26 cellular contexts compared by ENCODE assay signal in the genomic region with DNA sequence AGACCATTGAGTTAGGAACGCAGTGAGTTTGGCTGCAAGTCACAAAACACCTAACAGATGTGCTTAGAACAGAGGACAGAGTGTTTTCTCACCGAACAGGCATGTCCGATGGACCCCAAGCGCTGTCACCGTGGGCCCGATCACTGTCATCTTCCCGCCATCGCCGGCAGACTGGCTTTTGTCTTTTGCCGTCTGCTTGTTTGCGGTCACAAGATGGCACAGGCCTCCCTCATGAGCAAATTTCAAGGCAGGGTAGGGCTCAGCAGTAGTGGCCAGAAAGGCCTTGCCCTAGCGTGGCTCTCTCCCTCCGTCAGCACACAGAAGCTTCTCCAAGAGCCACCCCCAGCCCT.
"Had no signal": no experiment of that assay in that cellular context is flagged by ENCODE, and none has a peak within 500 bp of the region (broad histone marks: within the 10 kb centered on the region; RNA-seq: fewer than 3 reads in every experiment).

No MANE protein-coding gene starts in this region.

- ATAC-seq: effector memory CD8-positive, alpha-beta T cell; naive thymus-derived CD4-positive, alpha-beta T cell; stimulated activated naive B cell treated with anti-CD40 and anti-IgM and Interleukin-4, amounts not matched to agents 10 μg/mL and 1 μg/mL and 100 μg/mL, for 72 hours had no signal

- H3K4me3 ChIP-seq: esophagus squamous epithelium, heart right ventricle, prostate gland, right atrium auricular region, skin epidermis, thoracic aorta, tibial nerve, upper lobe of left lung, uterus had no signal

- H3K9me3 ChIP-seq: esophagus squamous epithelium, heart right ventricle, neutrophil, prostate gland, right atrium auricular region, thoracic aorta, tibial nerve, upper lobe of left lung, uterus had no signal

- FAIRE-seq: endometrium, islet of Langerhans had no signal

- H3K4me1 ChIP-seq: esophagus squamous epithelium, heart right ventricle, parathyroid adenoma, prostate gland, right atrium auricular region, tibial nerve, upper lobe of left lung, uterus had no signal

- H3K36me3 ChIP-seq: uterus had no signal

- DNase-seq: cortex of kidney; effector memory CD8-positive, alpha-beta T cell; erythroblast; esophagus squamous epithelium; foreskin melanocyte; glutamatergic neuron; heart right ventricle; hippocampal formation; mammary epithelial cell; mesendoderm; midbrain; naive thymus-derived CD4-positive, alpha-beta T cell; stimulated activated CD4-positive, alpha-beta T cell treated with anti-CD3 and anti-CD28 coated beads, Interleukin-15, amount 100 ng/mL, for 24 hours; stimulated activated CD4-positive, alpha-beta T cell treated with anti-CD3 and anti-CD28 coated beads, Interleukin-2, amount 100 ng/mL, for 48 hours; stimulated activated naive B cell treated with anti-CD40 and anti-IgM and Interleukin-4, amounts not matched to agents 10 μg/mL and 1 μg/mL and 100 μg/mL, for 72 hours; upper lobe of left lung; uterus had no signal

- H3K27me3 ChIP-seq: esophagus squamous epithelium, heart right ventricle, neutrophil, right atrium auricular region, tibial nerve, upper lobe of left lung, uterus had no signal

- H3K27ac ChIP-seq: esophagus squamous epithelium, heart right ventricle, neutrophil, parathyroid adenoma, prostate gland, right atrium auricular region, skin epidermis, thoracic aorta, tibial nerve, upper lobe of left lung, uterus had no signal
